In genomic region chr9:36135791-36136276, GRCh38 we compare ENCODE assay signal across 8 cellular contexts. TPM values are rescaled to one million over a fixed set of nuclear protein-coding genes. Genes with fewer than 3 reads are reported as not detected.
A peak's percentile ranks its signal among the peaks of the same experiment; 100 is the strongest.
DNase-seq lines count a peak whose midpoint lies in the region; ATAC-seq and TF ChIP-seq lines count a peak whose summit lies in the region.

No MANE protein-coding gene starts in this region.

- TF ChIP-seq CTCF in brain microvascular endothelial cell (IDR thresholded peaks at IDR 0.05; ENCODE audit: low read depth, low read length, missing control alignments) (no peak), type B pancreatic cell (conservative IDR thresholded peaks at IDR 0.05) (no peak)

- H3K79me1 ChIP-seq in mesenchymal stem cell (replicated peaks; ENCODE audit: low read length, poor library complexity, severe bottlenecking): peaks cover 18% of the 10 kb centered on the region

- no peaks in the 10 kb centered on the region for H3K27me3 ChIP-seq in brain microvascular endothelial cell (replicated peaks)
- H3K27me3 ChIP-seq in mesenchymal stem cell (ENCODE audit: control insufficient read depth in 1 of 2, insufficient read depth in 1 of 2, low read length in 2 of 2): peaks cover 0 to 5% of the 10 kb centered on the region in 2 experiments

- no peak overlapping the region for H3K23ac ChIP-seq in mesenchymal stem cell (ENCODE audit: low read length in 2 of 2)

- H3K36me3 Mint-ChIP-seq in activated T-cell treated with anti-CD3 and anti-CD28 coated beads, Interleukin-2, amount 50 U/mL, for 72 hours (ENCODE audit: insufficient read depth in 2 of 2): peaks cover 0 to 3% of the 10 kb centered on the region in 2 donors
- no peaks in the 10 kb centered on the region for H3K36me3 Mint-ChIP-seq in type B pancreatic cell

- no peak overlapping the region for H2AK5ac ChIP-seq in mesenchymal stem cell (ENCODE audit: low read length, severe bottlenecking)

- no peak overlapping the region for H3K4ac ChIP-seq in mesenchymal stem cell (ENCODE audit: low read depth in 1 of 2, low read length in 2 of 2)

- DNase-seq in activated T-cell treated with anti-CD3 and anti-CD28 coated beads, Interleukin-2, amount 50 U/mL, for 72 hours: no peak
- DNase-seq in activated T-cell treated with anti-CD3 and anti-CD28 coated beads for 4 hours (no peak), brain microvascular endothelial cell (no peak), mesenchymal stem cell (no peak), type B pancreatic cell (ENCODE audit: extremely low spot score, unreplicated experiment) (no peak), CD1c-positive myeloid dendritic cell (ENCODE audit: extremely low spot score) (no peak), OCI-M2 (lab: John Stamatoyannopoulos, UW; ENCODE audit: unreplicated experiment) (no peak)

- H3K27ac Mint-ChIP-seq in activated T-cell treated with anti-CD3 and anti-CD28 coated beads, Interleukin-2, amount 50 U/mL, for 72 hours: no peak overlapping the region
- no peak overlapping the region for H3K27ac Mint-ChIP-seq in type B pancreatic cell

- peaks cover 29% of the 10 kb centered on the region for H3K4me1 ChIP-seq in mesenchymal stem cell (ENCODE audit: control insufficient read depth, insufficient read depth, low read depth, low read length)

- H3K27ac ChIP-seq in brain microvascular endothelial cell (no peak overlapping the region), mesenchymal stem cell (ENCODE audit: low read length, poor library complexity, severe bottlenecking) (no peak overlapping the region)

- no peak overlapping the region for H3K14ac ChIP-seq in mesenchymal stem cell (ENCODE audit: low read length in 2 of 2)

- H2BK15ac ChIP-seq in mesenchymal stem cell (ENCODE audit: low read depth, poor library complexity, severe bottlenecking): no peak overlapping the region

- H2BK120ac ChIP-seq in mesenchymal stem cell (ENCODE audit: low read depth, low read length): no peak overlapping the region

- H3K36me3 ChIP-seq in brain microvascular endothelial cell (replicated peaks): no peaks in the 10 kb centered on the region
- H3K36me3 ChIP-seq in mesenchymal stem cell (ENCODE audit: control insufficient read depth in 1 of 2, insufficient read depth in 2 of 2, low read depth in 1 of 2, low read length in 2 of 2): no peaks in the 10 kb centered on the region

- 3% methylated on average over 18 of the region's 18 CpGs for WGBS in mesenchymal stem cell

- no peaks in the 10 kb centered on the region for H3K9me3 Mint-ChIP-seq in activated T-cell treated with anti-CD3 and anti-CD28 coated beads, Interleukin-2, amount 50 U/mL, for 72 hours
- no peaks in the 10 kb centered on the region for H3K9me3 Mint-ChIP-seq in type B pancreatic cell

- in situ Hi-C loops in brain microvascular endothelial cell (cut with HindIII; ENCODE audit: low pct_ligation_motif_present, low sequenced_read_pairs): no loop called here

- peak overlapping the region in 1 of 2 experiments; percentile 59 for H2BK12ac ChIP-seq in mesenchymal stem cell (ENCODE audit: low read length in 2 of 2)

- no peaks in the 10 kb centered on the region for H3K9me3 ChIP-seq in mesenchymal stem cell (ENCODE audit: control insufficient read depth, low read length)

- H2BK5ac ChIP-seq in mesenchymal stem cell (ENCODE audit: low read depth, low read length, poor library complexity, severe bottlenecking): no peak overlapping the region

- peaks cover 40% of the 10 kb centered on the region for H3K4me1 Mint-ChIP-seq in activated T-cell treated with anti-CD3 and anti-CD28 coated beads, Interleukin-2, amount 50 U/mL, for 72 hours (ENCODE audit: low read depth)
- peaks cover 16% of the 10 kb centered on the region for H3K4me1 Mint-ChIP-seq in type B pancreatic cell (ENCODE audit: unreplicated experiment)

- no peak overlapping the region for H4K8ac ChIP-seq in mesenchymal stem cell (ENCODE audit: low read length)

- H4K91ac ChIP-seq in mesenchymal stem cell (ENCODE audit: low read length): no peak overlapping the region

- peak overlapping the region; percentile 93 for H3K4me2 ChIP-seq in mesenchymal stem cell (ENCODE audit: low read length, poor library complexity, severe bottlenecking)

- H3K4me3 ChIP-seq in brain microvascular endothelial cell (ENCODE audit: low read depth, low read length): peak overlapping the region; percentile 66
- H3K4me3 ChIP-seq in mesenchymal stem cell (ENCODE audit: insufficient read depth in 1 of 2, low read depth in 1 of 2, low read length in 2 of 2): peak overlapping the region; percentile 71 to 85

- H2AFZ ChIP-seq in mesenchymal stem cell (ENCODE audit: low read depth, low read length): peak overlapping the region; percentile 72

- peaks cover 9% of the 10 kb centered on the region for H3K27me3 Mint-ChIP-seq in activated T-cell treated with anti-CD3 and anti-CD28 coated beads, Interleukin-2, amount 50 U/mL, for 72 hours (ENCODE audit: low read depth)
- peaks cover 57% of the 10 kb centered on the region for H3K27me3 Mint-ChIP-seq in type B pancreatic cell

- H3K9ac ChIP-seq in mesenchymal stem cell (ENCODE audit: low read length): peak overlapping the region; percentile 88

- H3K18ac ChIP-seq in mesenchymal stem cell (ENCODE audit: low read depth in 1 of 2, low read length in 2 of 2): peak overlapping the region in 1 of 2 experiments; percentile 25

- H3K4me3 Mint-ChIP-seq in activated T-cell treated with anti-CD3 and anti-CD28 coated beads, Interleukin-2, amount 50 U/mL, for 72 hours: peak overlapping the region; percentile 79 to 86
- peak overlapping the region; percentile 83 for H3K4me3 Mint-ChIP-seq in type B pancreatic cell

- ATAC-seq in activated T-cell treated with anti-CD3 and anti-CD28 coated beads, Interleukin-2, amount 50 U/mL, for 72 hours (replicated peaks in 1 of 2): no peak
- ATAC-seq in GM21529 (IDR thresholded peaks at IDR 0.05; ENCODE audit: unreplicated experiment): no peak

RNA-seq across cellular contexts. Expression of gene GLIPR2, which starts 0.7 kb away (rescaled TPM):
- 10 to 100 TPM; 17.7 to 22.7 TPM for total RNA-seq in activated T-cell treated with anti-CD3 and anti-CD28 coated beads, Interleukin-2, amount 50 U/mL, for 72 hours
- polyA plus RNA-seq in mesenchymal stem cell (2013, experiment 1 of 2): 36.0 TPM
- polyA plus RNA-seq in mesenchymal stem cell (2013, experiment 2 of 2): 35.7 TPM
- total RNA-seq in type B pancreatic cell (ENCODE audit: low replicate concordance): 4.6 and 17.8 TPM in 2 replicates

RNA-seq across cellular contexts. Expression of gene CCIN, which starts 33.4 kb away (rescaled TPM):
- under 1 TPM in 1 of 2 donors, not detected in 1; 0.12 TPM for total RNA-seq in activated T-cell treated with anti-CD3 and anti-CD28 coated beads, Interleukin-2, amount 50 U/mL, for 72 hours
- 0.01 TPM for polyA plus RNA-seq in mesenchymal stem cell (2013, experiment 1 of 2)
- polyA plus RNA-seq in mesenchymal stem cell (2013, experiment 2 of 2): 0.04 TPM
- total RNA-seq in type B pancreatic cell (ENCODE audit: low replicate concordance): not detected in 2 replicates

RNA-seq across cellular contexts. Expression of gene CLTA, which starts 54.9 kb away (rescaled TPM):
- 10 to 100 TPM; 86.8 to 91.6 TPM for total RNA-seq in activated T-cell treated with anti-CD3 and anti-CD28 coated beads, Interleukin-2, amount 50 U/mL, for 72 hours
- 420 TPM for polyA plus RNA-seq in mesenchymal stem cell (2013, experiment 1 of 2)
- polyA plus RNA-seq in mesenchymal stem cell (2013, experiment 2 of 2): 415 TPM
- total RNA-seq in type B pancreatic cell (ENCODE audit: low replicate concordance): 220 and 233 TPM in 2 replicates
